ENCODE assay signal across 8 cellular contexts in genomic region chr17:17921192-17922082, GRCh38. TPM values are rescaled to one million over a fixed set of nuclear protein-coding genes. Genes with fewer than 3 reads are reported as not detected.
DNase-seq lines count a peak whose midpoint lies in the region; ATAC-seq and TF ChIP-seq lines count a peak whose summit lies in the region.

No MANE protein-coding gene starts in this region.

- CTCF ChIA-PET in activated CD4-positive, alpha-beta T cell treated with anti-CD3 and anti-CD28 coated beads for 36 hours (lab: Charles Lee): interaction anchor here (0.6 to 1.0 kb wide), 5 partner anchors 10 to 1502 kb away, joined by 3 to 5 read pairs (median 3); no protein-coding TSS in a partner anchor

- no peaks in the 10 kb centered on the region for H3K36me3 Mint-ChIP-seq in activated CD4-positive, alpha-beta T cell treated with anti-CD3 and anti-CD28 coated beads for 36 hours (ENCODE audit: low read depth)

- intact Hi-C loops in activated CD4-positive, alpha-beta T cell treated with anti-CD3 and anti-CD28 coated beads for 36 hours (cut with DNase I, micrococcal nuclease): no loop called here

- no peak overlapping the region for H3K27ac ChIP-seq in MM.1S (ENCODE audit: low read length)

- H3K4me3 Mint-ChIP-seq in activated CD4-positive, alpha-beta T cell treated with anti-CD3 and anti-CD28 coated beads for 36 hours: no peak overlapping the region

- POLR2A ChIA-PET in activated CD4-positive, alpha-beta T cell treated with anti-CD3 and anti-CD28 coated beads for 36 hours (lab: Charles Lee): no interaction called here

- no peaks in the 10 kb centered on the region for H3K9me3 ChIP-seq in iPS-15b (ENCODE audit: control insufficient read depth, insufficient read depth, low read length)
- H3K9me3 ChIP-seq in skeletal muscle satellite cell (replicated peaks; ENCODE audit: low read length): no peaks in the 10 kb centered on the region
- H3K9me3 ChIP-seq in MM.1S (replicated peaks; ENCODE audit: insufficient read depth, low read length): no peaks in the 10 kb centered on the region; the same call in 1 of the 2 replicates

- ATAC-seq in activated CD4-positive, alpha-beta T cell treated with anti-CD3 and anti-CD28 coated beads for 36 hours: peak; percentile 47
- ATAC-seq in GM18505 (IDR thresholded peaks at IDR 0.05; ENCODE audit: unreplicated experiment) (no peak), HG02840 (IDR thresholded peaks at IDR 0.05; ENCODE audit: low FRiP score, unreplicated experiment) (no peak)

- no peaks in the 10 kb centered on the region for H4K20me1 ChIP-seq in MM.1S (ENCODE audit: insufficient read depth, low read length)

- peaks cover 24% of the 10 kb centered on the region for H3K4me1 ChIP-seq in iPS-15b (ENCODE audit: control insufficient read depth, insufficient read depth, low read length)
- peaks cover 65% of the 10 kb centered on the region for H3K4me1 ChIP-seq in skeletal muscle satellite cell (ENCODE audit: control insufficient read depth, insufficient read depth, low read length)
- H3K4me1 ChIP-seq in MM.1S (ENCODE audit: low read length): no peaks in the 10 kb centered on the region

- no peak overlapping the region for H2AFZ ChIP-seq in MM.1S (ENCODE audit: low read length)

- H3K9ac ChIP-seq in iPS-15b (ENCODE audit: low read depth, low read length): peak overlapping the region; percentile 16
- H3K9ac ChIP-seq in skeletal muscle satellite cell (ENCODE audit: low read depth, low read length): peak overlapping the region; percentile 84
- no peak overlapping the region for H3K9ac ChIP-seq in MM.1S (ENCODE audit: low read length)

- no peaks in the 10 kb centered on the region for H3K9me3 Mint-ChIP-seq in activated CD4-positive, alpha-beta T cell treated with anti-CD3 and anti-CD28 coated beads for 36 hours (ENCODE audit: low read depth)

- H3K4me3 ChIP-seq in iPS-15b (ENCODE audit: low read depth, low read length) (no peak overlapping the region), skeletal muscle satellite cell (ENCODE audit: low read length) (peak overlapping the region; percentile 34), MM.1S (ENCODE audit: low read length) (no peak overlapping the region)

- H3K79me2 ChIP-seq in MM.1S (ENCODE audit: low read length): no peaks in the 10 kb centered on the region

- H3K4me1 Mint-ChIP-seq in activated CD4-positive, alpha-beta T cell treated with anti-CD3 and anti-CD28 coated beads for 36 hours: peaks cover 11% of the 10 kb centered on the region

- DNase-seq in activated CD4-positive, alpha-beta T cell treated with anti-CD3 and anti-CD28 coated beads for 36 hours: no peak
- no peak for DNase-seq in activated CD4-positive, alpha-beta T cell treated with anti-CD3 and anti-CD28 coated beads, Interleukin-2, amount 50 U/mL, for 4 hours
- DNase-seq in astrocyte of the hippocampus (ENCODE audit: low read depth, low spot score) (peak; percentile 96), MM.1S (no peak)

- TF ChIP-seq POLR2A in GM18505 (IDR thresholded peaks at IDR 0.05; ENCODE audit: borderline replicate concordance, extremely low read depth, insufficient read depth, insufficient read length): no peak

- no peaks in the 10 kb centered on the region for H3F3A ChIP-seq in MM.1S (ENCODE audit: insufficient read depth, low read length)

- H3K36me3 ChIP-seq in iPS-15b (ENCODE audit: control insufficient read depth, insufficient read depth, low read length) (no peaks in the 10 kb centered on the region), skeletal muscle satellite cell (ENCODE audit: insufficient read depth, low read length) (no peaks in the 10 kb centered on the region), MM.1S (replicated peaks; ENCODE audit: insufficient read depth, low read length) (no peaks in the 10 kb centered on the region)

- peak overlapping the region; percentile 3 for H3K27ac Mint-ChIP-seq in activated CD4-positive, alpha-beta T cell treated with anti-CD3 and anti-CD28 coated beads for 36 hours

- H3K27me3 ChIP-seq in iPS-15b (ENCODE audit: control insufficient read depth, insufficient read depth, low read length) (no peaks in the 10 kb centered on the region), skeletal muscle satellite cell (ENCODE audit: control insufficient read depth, insufficient read depth, low read length) (no peaks in the 10 kb centered on the region), MM.1S (replicated peaks; ENCODE audit: insufficient read depth, low read length) (no peaks in the 10 kb centered on the region)

- no peaks in the 10 kb centered on the region for H3K9me2 ChIP-seq in MM.1S (replicated peaks; ENCODE audit: insufficient read depth, low read length)

- TF ChIP-seq CTCF in MM.1S (IDR thresholded peaks at IDR 0.05; ENCODE audit: low read length): no peak

- H3K4me2 ChIP-seq in skeletal muscle satellite cell (ENCODE audit: low read length) (peak overlapping the region; percentile 76), MM.1S (ENCODE audit: low read depth, low read length) (no peak overlapping the region)

- no peaks in the 10 kb centered on the region for H3K27me3 Mint-ChIP-seq in activated CD4-positive, alpha-beta T cell treated with anti-CD3 and anti-CD28 coated beads for 36 hours

RNA-seq across cellular contexts. Expression of gene TOM1L2, which starts 50.8 kb away (rescaled TPM):
- total RNA-seq in activated CD4-positive, alpha-beta T cell treated with anti-CD3 and anti-CD28 coated beads for 36 hours: 10 to 100 TPM; 11.3 to 11.9 TPM
- total RNA-seq in skeletal muscle satellite cell (2012; rRNA removed): 21.5 and 25.8 TPM in 2 replicates

RNA-seq across cellular contexts. Expression of gene DRC3, which starts 51.2 kb away (rescaled TPM):
- under 1 TPM; 0.11 to 0.18 TPM for total RNA-seq in activated CD4-positive, alpha-beta T cell treated with anti-CD3 and anti-CD28 coated beads for 36 hours
- 0.76 and 1.7 TPM in 2 replicates for total RNA-seq in skeletal muscle satellite cell (2012; rRNA removed)
